Comparison of ENCODE assay signal across 17 cellular contexts in the genomic region with DNA sequence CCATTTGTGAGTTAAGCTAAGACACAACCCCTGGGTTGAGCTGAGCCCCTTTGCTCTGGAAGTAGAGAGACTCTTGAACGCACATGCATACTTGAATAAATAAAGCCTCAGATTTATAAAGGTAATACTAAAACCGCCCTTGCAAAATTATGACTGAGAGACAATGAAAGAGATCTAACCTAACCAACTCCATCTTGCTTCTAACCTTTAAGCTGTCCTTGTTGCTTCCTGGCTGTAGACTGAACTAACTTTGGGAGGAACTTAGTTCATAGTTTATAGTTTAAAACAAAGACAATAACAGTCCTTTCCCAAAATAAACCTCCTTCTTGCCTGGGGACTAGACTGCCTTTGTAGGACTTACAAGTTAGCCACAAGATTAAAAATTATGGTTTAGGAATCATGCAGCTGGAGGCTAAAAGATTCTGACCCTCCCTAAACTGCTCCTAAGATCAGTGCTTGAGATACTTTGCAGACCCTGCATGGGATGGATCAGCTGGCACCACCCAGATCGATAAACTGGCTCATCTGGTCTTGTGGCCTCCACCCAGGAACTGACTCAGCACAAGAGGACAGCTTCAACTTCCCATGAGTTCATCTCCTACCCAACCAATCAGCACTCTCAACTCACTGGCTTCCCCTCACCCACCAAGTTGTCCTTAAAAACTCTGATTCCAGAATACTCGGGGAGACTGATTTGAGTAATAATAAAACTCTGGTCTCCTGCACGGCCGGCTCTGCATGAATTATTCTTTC.
"Had no signal": no experiment of that assay in that cellular context is flagged by ENCODE, and none has a peak within 500 bp of the region (broad histone marks: within the 10 kb centered on the region; RNA-seq: fewer than 3 reads in every experiment).

No MANE protein-coding gene starts in this region.

- H3K9me3 ChIP-seq: body of pancreas, gastroesophageal sphincter, heart left ventricle, left ventricle myocardium inferior, pancreas, testis had no signal

- H3K27me3 ChIP-seq: body of pancreas, dorsolateral prefrontal cortex, gastroesophageal sphincter, pancreas, testis had no signal

- H3K36me3 ChIP-seq: gastroesophageal sphincter, heart left ventricle, left ventricle myocardium inferior, pancreas, WERI-Rb-1 had no signal

- H3K4me1 ChIP-seq: body of pancreas, left ventricle myocardium inferior, pancreas had no signal

- DNase-seq: activated CD4-positive, alpha-beta T cell treated with anti-CD3 and anti-CD28 coated beads for 1 hour; activated CD4-positive, alpha-beta T cell treated with anti-CD3 and anti-CD28 coated beads, Interleukin-2, amount 50 U/mL, for 48 hours; activated naive CD8-positive, alpha-beta T cell treated with anti-CD3 and anti-CD28 coated beads for 36 hours; amniotic stem cell; body of pancreas; central memory CD4-positive, alpha-beta T cell; dorsolateral prefrontal cortex; heart left ventricle; left ventricle myocardium inferior; naive thymus-derived CD4-positive, alpha-beta T cell; pancreas; stimulated activated CD4-positive, alpha-beta T cell treated with anti-CD3 and anti-CD28 coated beads, Interleukin-4, amount 100 ng/mL, for 4 hours; testis; WERI-Rb-1 had no signal

- ATAC-seq: body of pancreas; gastroesophageal sphincter; heart left ventricle; naive thymus-derived CD4-positive, alpha-beta T cell; pancreas; sciatic nerve; stimulated activated memory B cell treated with anti-CD40 and anti-IgM and Interleukin-4, amounts not matched to agents 10 μg/mL and 1 μg/mL and 100 μg/mL, for 72 hours had no signal

- H3K4me3 ChIP-seq: body of pancreas, dorsolateral prefrontal cortex, gastroesophageal sphincter, heart left ventricle, left ventricle myocardium inferior, pancreas, testis had no signal

- H3K27ac ChIP-seq: body of pancreas, dorsolateral prefrontal cortex, gastroesophageal sphincter, heart left ventricle, left ventricle myocardium inferior, pancreas, testis, WERI-Rb-1 had no signal
